In genomic region chr19:5790573-5791520, GRCh38 we compare ENCODE assay signal across 8 cellular contexts. TPM values are rescaled to one million over a fixed set of nuclear protein-coding genes. Genes with fewer than 3 reads are reported as not detected.
DNase-seq lines count a peak whose midpoint lies in the region; ATAC-seq and TF ChIP-seq lines count a peak whose summit lies in the region.

A gene with protein sequence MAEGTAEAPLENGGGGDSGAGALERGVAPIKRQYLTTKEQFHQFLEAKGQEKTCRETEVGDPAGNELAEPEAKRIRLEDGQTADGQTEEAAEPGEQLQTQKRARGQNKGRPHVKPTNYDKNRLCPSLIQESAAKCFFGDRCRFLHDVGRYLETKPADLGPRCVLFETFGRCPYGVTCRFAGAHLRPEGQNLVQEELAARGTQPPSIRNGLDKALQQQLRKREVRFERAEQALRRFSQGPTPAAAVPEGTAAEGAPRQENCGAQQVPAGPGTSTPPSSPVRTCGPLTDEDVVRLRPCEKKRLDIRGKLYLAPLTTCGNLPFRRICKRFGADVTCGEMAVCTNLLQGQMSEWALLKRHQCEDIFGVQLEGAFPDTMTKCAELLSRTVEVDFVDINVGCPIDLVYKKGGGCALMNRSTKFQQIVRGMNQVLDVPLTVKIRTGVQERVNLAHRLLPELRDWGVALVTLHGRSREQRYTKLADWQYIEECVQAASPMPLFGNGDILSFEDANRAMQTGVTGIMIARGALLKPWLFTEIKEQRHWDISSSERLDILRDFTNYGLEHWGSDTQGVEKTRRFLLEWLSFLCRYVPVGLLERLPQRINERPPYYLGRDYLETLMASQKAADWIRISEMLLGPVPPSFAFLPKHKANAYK (minus strand): TSS chr19:5791163. CDS start chr19:5791141, 22 bp downstream.

- H3K36me3 ChIP-seq in prostate gland: peaks cover 10 to 39% of the 10 kb centered on the region in 2 donors
- H3K36me3 ChIP-seq in urinary bladder (ENCODE audit: insufficient read depth): peaks cover 7% of the 10 kb centered on the region

- peak; percentile 90 for ATAC-seq in GM18498 (IDR thresholded peaks at IDR 0.05; ENCODE audit: unreplicated experiment)
- peak; percentile 83 for ATAC-seq in HG02938 (IDR thresholded peaks at IDR 0.05; ENCODE audit: unreplicated experiment)
- peak; percentile 96 for ATAC-seq in left ventricle myocardium superior

- intact Hi-C loops in left ventricle myocardium superior (cut with micrococcal nuclease): loop anchor here (5.0 kb wide), 1 partner anchor 69 kb away; the partner anchor contains the start of genes CATSPERD and LONP1
- intact Hi-C loops in prostate gland (cut with DNase I): no loop called here

- DNase-seq in NCI-H187 (lab: John Stamatoyannopoulos, UW): peak; percentile 82 to 85
- peak; percentile 87 to 100 (median 94) for DNase-seq in T-helper 2 cell
- DNase-seq in left ventricle myocardium superior: peak; percentile 98
- peak; percentile 97 for DNase-seq in prostate gland (ENCODE audit: low spot score)

- peak within 1 kb of the TSS; percentile 62 to 67 for H3K4me3 ChIP-seq in prostate gland
- H3K4me3 ChIP-seq in urinary bladder (ENCODE audit: low read depth, low read length): peak within 1 kb of the TSS; percentile 53

- 12% methylated on average over 68 of the region's 71 CpGs for WGBS in prostate gland
- 10% methylated on average over 71 of the region's 71 CpGs for WGBS in urinary bladder

- no peaks in the 10 kb centered on the region for H3K9me3 ChIP-seq in prostate gland

- TF ChIP-seq CTCF in prostate gland (IDR thresholded peaks at IDR 0.05): peak in 1 of 4 experiments; percentile 18

- no peaks in the 10 kb centered on the region for H3K4me1 ChIP-seq in prostate gland (replicated peaks)
- H3K4me1 ChIP-seq in urinary bladder (ENCODE audit: insufficient read depth): no peaks in the 10 kb centered on the region

- no peak for TF ChIP-seq POLR2A in prostate gland (IDR thresholded peaks at IDR 0.05)

- H3K27ac ChIP-seq in angular gyrus (ENCODE audit: low read depth, low read length) (peak within 1 kb of the TSS; percentile 93), prostate gland (peak within 1 kb of the TSS; percentile 87 to 93), urinary bladder (ENCODE audit: low read depth) (peak within 1 kb of the TSS; percentile 96)

- no peaks in the 10 kb centered on the region for H3K27me3 ChIP-seq in prostate gland (replicated peaks; ENCODE audit: insufficient read depth)

RNA-seq across cellular contexts. Expression of the gene that starts here (rescaled TPM):
- total RNA-seq in left ventricle myocardium superior (14.3 TPM), prostate gland (10 to 100 TPM; 43.8 to 57.5 TPM), urinary bladder (9.6 TPM)
- polyA plus RNA-seq in urinary bladder: 32.8 TPM

Comparison
In these comparisons a context has a peak if more than half of its experiments do, and no peak if none do; other contexts are left out.
1. Peak in every context shown above with its lines: DNase-seq, ATAC-seq, H3K4me3 ChIP-seq and H3K27ac ChIP-seq.